1 cellular context compared by ENCODE assay signal in genomic region chr3:29291262-29291981, GRCh38.
TF ChIP-seq lines count a peak whose summit lies in the region.

No MANE protein-coding gene starts in this region.

TF ChIP-seq in liver, 16 proteins besides CTCF, POLR2A, EP300 and RAD21 (continued from another document):
- TF ChIP-seq, protein P1, sequence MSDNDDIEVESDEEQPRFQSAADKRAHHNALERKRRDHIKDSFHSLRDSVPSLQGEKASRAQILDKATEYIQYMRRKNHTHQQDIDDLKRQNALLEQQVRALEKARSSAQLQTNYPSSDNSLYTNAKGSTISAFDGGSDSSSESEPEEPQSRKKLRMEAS (IDR thresholded peaks at IDR 0.05) = peak; percentile 88
- peak in 1 of 2 donors; percentile 87 for TF ChIP-seq EGR1 (IDR thresholded peaks at IDR 0.05; ENCODE audit: low read depth in 2 of 2)
- TF ChIP-seq ATF3 (IDR thresholded peaks at IDR 0.05) = peak; percentile 52
- peak; percentile 84 for TF ChIP-seq HNF4G (IDR thresholded peaks at IDR 0.05)
- peak; percentile 64 for TF ChIP-seq REST (IDR thresholded peaks at IDR 0.05)
- TF ChIP-seq, protein P2, sequence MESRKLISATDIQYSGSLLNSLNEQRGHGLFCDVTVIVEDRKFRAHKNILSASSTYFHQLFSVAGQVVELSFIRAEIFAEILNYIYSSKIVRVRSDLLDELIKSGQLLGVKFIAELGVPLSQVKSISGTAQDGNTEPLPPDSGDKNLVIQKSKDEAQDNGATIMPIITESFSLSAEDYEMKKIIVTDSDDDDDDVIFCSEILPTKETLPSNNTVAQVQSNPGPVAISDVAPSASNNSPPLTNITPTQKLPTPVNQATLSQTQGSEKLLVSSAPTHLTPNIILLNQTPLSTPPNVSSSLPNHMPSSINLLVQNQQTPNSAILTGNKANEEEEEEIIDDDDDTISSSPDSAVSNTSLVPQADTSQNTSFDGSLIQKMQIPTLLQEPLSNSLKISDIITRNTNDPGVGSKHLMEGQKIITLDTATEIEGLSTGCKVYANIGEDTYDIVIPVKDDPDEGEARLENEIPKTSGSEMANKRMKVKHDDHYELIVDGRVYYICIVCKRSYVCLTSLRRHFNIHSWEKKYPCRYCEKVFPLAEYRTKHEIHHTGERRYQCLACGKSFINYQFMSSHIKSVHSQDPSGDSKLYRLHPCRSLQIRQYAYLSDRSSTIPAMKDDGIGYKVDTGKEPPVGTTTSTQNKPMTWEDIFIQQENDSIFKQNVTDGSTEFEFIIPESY (IDR thresholded peaks at IDR 0.05) = peak; percentile 85
- peak; percentile 83 for TF ChIP-seq FOXA2 (IDR thresholded peaks at IDR 0.05)
- TF ChIP-seq SP1 (IDR thresholded peaks at IDR 0.05) = peak; percentile 89
- no peak for TF ChIP-seq TAF1 (conservative IDR thresholded peaks at IDR 0.05)
- TF ChIP-seq GABPA (IDR thresholded peaks at IDR 0.05 in 1 of 2, conservative IDR thresholded peaks at IDR 0.05 in 1 of 2) = peak; percentile 14 to 65
- TF ChIP-seq HNF4A (conservative IDR thresholded peaks at IDR 0.05) = peak; percentile 97 to 98
- peak; percentile 80 to 81 for TF ChIP-seq JUND (IDR thresholded peaks at IDR 0.05)
- TF ChIP-seq FOXA1 (IDR thresholded peaks at IDR 0.05) = no peak
- peak; percentile 98 for TF ChIP-seq NR2F2 (IDR thresholded peaks at IDR 0.05)
- peak; percentile 86 to 92 for TF ChIP-seq RXRA (IDR thresholded peaks at IDR 0.05)
